ENCODE assay signal across 23 cellular contexts in the genomic region with DNA sequence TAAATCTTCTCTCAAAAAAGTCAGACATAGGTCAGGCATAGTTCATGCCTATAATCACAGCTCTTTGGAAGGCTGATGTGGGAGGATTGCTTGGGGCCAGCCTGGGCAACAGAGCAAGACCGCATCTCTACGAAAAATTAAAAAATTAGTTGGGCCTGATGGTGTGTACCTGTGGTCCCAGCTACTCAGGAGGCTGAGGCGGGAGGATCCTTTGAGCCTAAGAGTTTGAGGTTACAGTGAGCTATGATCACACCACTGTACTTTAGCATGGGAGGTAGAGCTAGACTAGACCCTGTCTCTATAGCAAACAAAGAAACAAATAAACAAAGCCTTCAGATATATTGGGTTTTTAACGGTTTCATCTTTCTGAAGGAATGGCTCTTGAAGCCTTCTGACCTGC.
"Had no signal": no experiment of that assay in that cellular context is flagged by ENCODE, and none has a peak within 500 bp of the region (broad histone marks: within the 10 kb centered on the region; RNA-seq: fewer than 3 reads in every experiment).

No MANE protein-coding gene starts in this region.

- H3K27ac ChIP-seq: breast epithelium, heart right ventricle, left lung, neutrophil, ovary, psoas muscle, right atrium auricular region, SJSA1, spleen, tibial artery had no signal

- H3K36me3 ChIP-seq: breast epithelium, heart right ventricle, left lung, neutrophil, ovary, right atrium auricular region, SJSA1, spleen, tibial artery had no signal

- H3K27me3 ChIP-seq: breast epithelium, left lung, neutrophil, ovary, right atrium auricular region, SJSA1, spleen, tibial artery had no signal

- H3K36me3 Mint-ChIP-seq: WTC11 had no signal

- H3K27ac Mint-ChIP-seq: activated naive CD8-positive, alpha-beta T cell treated with anti-CD3 and anti-CD28 coated beads for 36 hours; nephron; T-helper 1 cell treated with Interleukin-12 subunit alpha and Interleukin-12 subunit beta and Interleukin-4 antibody, amounts not matched to agents 30 μg/mL and 1 μg/mL, for 36 hours; WTC11 had no signal

- H3K4me3 ChIP-seq: breast epithelium, heart right ventricle, left lung, ovary, psoas muscle, right atrium auricular region, SJSA1, spleen, tibial artery had no signal

- H3K4me3 Mint-ChIP-seq: activated naive CD8-positive, alpha-beta T cell treated with anti-CD3 and anti-CD28 coated beads for 36 hours; nephron; T-helper 1 cell treated with Interleukin-12 subunit alpha and Interleukin-12 subunit beta and Interleukin-4 antibody, amounts not matched to agents 30 μg/mL and 1 μg/mL, for 36 hours; WTC11 had no signal

- DNase-seq: activated gamma-delta T cell; activated naive CD8-positive, alpha-beta T cell treated with anti-CD3 and anti-CD28 coated beads for 36 hours; cerebellar nuclear complex; effector CD4-positive, alpha-beta T cell; erythroblast; foreskin fibroblast; heart right ventricle; left lung; midbrain; ovary; psoas muscle; spleen; stimulated activated CD4-positive, alpha-beta T cell treated with anti-CD3 and anti-CD28 coated beads, Interleukin-4, amount 100 ng/mL, for 1 hour; stimulated activated naive CD4-positive, alpha-beta T cell treated with Interleukin-2 at 50 U/mL for 16 hours; T1000; tibial artery had no signal

- H3K27me3 Mint-ChIP-seq: activated naive CD8-positive, alpha-beta T cell treated with anti-CD3 and anti-CD28 coated beads for 36 hours had no signal

- H3K4me1 Mint-ChIP-seq: nephron, WTC11 had no signal

- ATAC-seq: heart right ventricle, left lung, psoas muscle, WTC11 had no signal

- H3K4me1 ChIP-seq: breast epithelium, left lung, psoas muscle, right atrium auricular region, SJSA1, spleen, tibial artery had no signal

- H3K9me3 ChIP-seq: breast epithelium, heart right ventricle, left lung, neutrophil, ovary, psoas muscle, right atrium auricular region, SJSA1, spleen, tibial artery had no signal

- H3K9me3 Mint-ChIP-seq: activated naive CD8-positive, alpha-beta T cell treated with anti-CD3 and anti-CD28 coated beads for 36 hours; T-helper 1 cell treated with Interleukin-12 subunit alpha and Interleukin-12 subunit beta and Interleukin-4 antibody, amounts not matched to agents 30 μg/mL and 1 μg/mL, for 36 hours had no signal
